ENCODE assay signal across 11 cellular contexts in genomic region chr6:150924808-150925654, GRCh38. TPM values are rescaled to one million over a fixed set of nuclear protein-coding genes. Genes with fewer than 3 reads are reported as not detected.
DNase-seq lines count a peak whose midpoint lies in the region; ATAC-seq and TF ChIP-seq lines count a peak whose summit lies in the region.
"Had no signal": no experiment of that assay in that cellular context is flagged by ENCODE, and none has a peak within 500 bp of the region (broad histone marks: within the 10 kb centered on the region; RNA-seq: fewer than 3 reads in every experiment).

No MANE protein-coding gene starts in this region.

- H3K4me1 ChIP-seq in H9 (ENCODE audit: insufficient read depth, low read length) (no peaks in the 10 kb centered on the region), esophagus squamous epithelium (no peaks in the 10 kb centered on the region)

- H3K23me2 ChIP-seq in H9 (ENCODE audit: insufficient read length, low read depth, low read length, poor library complexity, severe bottlenecking), result no peaks in the 10 kb centered on the region

- H3K36me3 ChIP-seq in esophagus squamous epithelium, result peaks cover 0 to 3% (median 0%) of the 10 kb centered on the region in 3 donors

- no peak overlapping the region for H3K23ac ChIP-seq in H9 (ENCODE audit: insufficient read length, low read depth, low read length)

- H4K8ac ChIP-seq in H9 (replicated peaks; ENCODE audit: insufficient read length, low read depth, low read length), result no peak overlapping the region

- intact Hi-C loops in esophagus squamous epithelium (cut with DNase I), result no loop called here
- intact Hi-C loops in activated CD4-positive, alpha-beta T cell treated with anti-CD3 and anti-CD28 coated beads, Interleukin-2, amount 10 ng/mL, durations not matched to agents 24 days and 14 days (cut with micrococcal nuclease), result no loop called here

- no peak overlapping the region for H4K91ac ChIP-seq in H9 (ENCODE audit: insufficient read length, low read depth, low read length)

- no peak overlapping the region for H3K18ac ChIP-seq in H9 (ENCODE audit: insufficient read length, low read depth, low read length)

- no CpG with 5 or more reads among the region's 12 CpGs for whole genome bisulfite sequencing in H9 (ENCODE audit: extremely low coverage, insufficient read length, low lambda C conversion rate)
- 71 to 75% methylated on average over 8 to 12 of the region's 12 CpGs for WGBS in esophagus squamous epithelium, 2 donors

- H2BK120ac ChIP-seq in H9 (ENCODE audit: low read depth, low read length, poor library complexity, severe bottlenecking), result no peak overlapping the region

- H3K27ac ChIP-seq in H9 (ENCODE audit: insufficient read length, low read depth, low read length) (no peak overlapping the region), esophagus squamous epithelium (peak overlapping the region in 3 of 4 donors; percentile 30 to 69 (median 48))
- H3K27ac ChIP-seq: C4-2B had no signal

- H3K9me3 ChIP-seq in H9 (ENCODE audit: control insufficient read depth, low read depth, low read length) (no peaks in the 10 kb centered on the region), esophagus squamous epithelium (no peaks in the 10 kb centered on the region)

- no peak overlapping the region for H3K4me3 Mint-ChIP-seq in H9
- no peak overlapping the region for H3K4me3 Mint-ChIP-seq in activated CD4-positive, alpha-beta T cell treated with anti-CD3 and anti-CD28 coated beads, Interleukin-2, amount 10 ng/mL, durations not matched to agents 24 days and 14 days
- H3K4me3 Mint-ChIP-seq: activated naive CD4-positive, alpha-beta T cell treated with anti-CD3 and anti-CD28 coated beads for 36 hours had no signal

- no peak overlapping the region for H2BK15ac ChIP-seq in H9 (ENCODE audit: low read depth, low read length)

- DNase-seq in AG09309 (ENCODE audit: low read depth) (peak; percentile 44), H9 (no peak), esophagus squamous epithelium (lab: John Stamatoyannopoulos, UW) (no peak), myocyte (ENCODE audit: low read depth) (peak; percentile 85), GOT3 (lab: John Stamatoyannopoulos, UW) (no peak)
- DNase-seq in activated CD4-positive, alpha-beta T cell treated with anti-CD3 and anti-CD28 coated beads, Interleukin-2, amount 10 ng/mL, durations not matched to agents 24 days and 14 days, result no peak
- DNase-seq in NK-92 treated with Interleukin-12 subunit alpha and Interleukin-12 subunit beta, amount 100 ng/mL, for 24 hours (lab: John Stamatoyannopoulos, UW), result no peak
- DNase-seq: activated naive CD4-positive, alpha-beta T cell treated with anti-CD3 and anti-CD28 coated beads for 36 hours; NCI-H1436 treated with DMSO at 0.1 percent for 48 hours had no signal

- no peak overlapping the region for H4K5ac ChIP-seq in H9 (ENCODE audit: insufficient read length, low read depth, low read length)

- no peak overlapping the region for H2BK20ac ChIP-seq in H9 (ENCODE audit: low read depth, low read length, poor library complexity, severe bottlenecking)

- peak overlapping the region; percentile 35 to 84 (median 66); a peak in 6 of 7 replicates for H3K27ac Mint-ChIP-seq in H9
- no peak overlapping the region for H3K27ac Mint-ChIP-seq in activated CD4-positive, alpha-beta T cell treated with anti-CD3 and anti-CD28 coated beads, Interleukin-2, amount 10 ng/mL, durations not matched to agents 24 days and 14 days
- H3K27ac Mint-ChIP-seq: activated naive CD4-positive, alpha-beta T cell treated with anti-CD3 and anti-CD28 coated beads for 36 hours had no signal

- no peak for TF ChIP-seq POLR2A in esophagus squamous epithelium (IDR thresholded peaks at IDR 0.05)

- H2AK5ac ChIP-seq in H9 (ENCODE audit: insufficient read length, low read length), result no peak overlapping the region

- H4K20me1 ChIP-seq in H9 (ENCODE audit: control insufficient read depth, insufficient read depth, insufficient read length), result no peaks in the 10 kb centered on the region

- H3T11ph ChIP-seq in H9 (ENCODE audit: low read length), result no peak overlapping the region

- H3K27me3 ChIP-seq in H9 (ENCODE audit: insufficient read depth, low read length), result no peaks in the 10 kb centered on the region
- H3K27me3 ChIP-seq in esophagus squamous epithelium, result no peaks in the 10 kb centered on the region

- H3K9ac ChIP-seq in H9 (ENCODE audit: extremely low read depth, insufficient read length, low read length), result no peak overlapping the region

- peaks cover 26 to 63% (median 55%) of the 10 kb centered on the region in 3 experiments; a peak in 6 of 7 replicates for H3K36me3 Mint-ChIP-seq in H9 (ENCODE audit: insufficient read depth in 1 of 3, low read depth in 3 of 3)
- peaks cover 44% of the 10 kb centered on the region for H3K36me3 Mint-ChIP-seq in activated CD4-positive, alpha-beta T cell treated with anti-CD3 and anti-CD28 coated beads, Interleukin-2, amount 10 ng/mL, durations not matched to agents 24 days and 14 days (ENCODE audit: low read depth)

- no peaks in the 10 kb centered on the region for H3K27me3 Mint-ChIP-seq in H9 (ENCODE audit: low read depth)
- no peaks in the 10 kb centered on the region for H3K27me3 Mint-ChIP-seq in activated CD4-positive, alpha-beta T cell treated with anti-CD3 and anti-CD28 coated beads, Interleukin-2, amount 10 ng/mL, durations not matched to agents 24 days and 14 days

- H2AFZ ChIP-seq in H9 (ENCODE audit: low read length), result no peak overlapping the region

- TF ChIP-seq CTCF in AG09309 (IDR thresholded peaks at IDR 0.05; ENCODE audit: control insufficient read depth, insufficient read depth, low read depth, low read length, missing control alignments) (no peak), H9 (conservative IDR thresholded peaks at IDR 0.05) (no peak), esophagus squamous epithelium (IDR thresholded peaks at IDR 0.05) (no peak)

- no peaks in the 10 kb centered on the region for H3K79me2 ChIP-seq in H9 (ENCODE audit: insufficient read depth, low read length)

- no peak overlapping the region for H3K4me3 ChIP-seq in AG09309 (ENCODE audit: control insufficient read depth, low read depth, low read length)
- no peak overlapping the region for H3K4me3 ChIP-seq in esophagus squamous epithelium

- H3K79me1 ChIP-seq in H9 (ENCODE audit: insufficient read depth, low read depth, low read length, poor library complexity, severe bottlenecking), result no peaks in the 10 kb centered on the region

- ATAC-seq in GM18870 (IDR thresholded peaks at IDR 0.05; ENCODE audit: unreplicated experiment), result no peak

- H3K4me1 Mint-ChIP-seq in H9, result no peaks in the 10 kb centered on the region
- no peaks in the 10 kb centered on the region for H3K4me1 Mint-ChIP-seq in activated CD4-positive, alpha-beta T cell treated with anti-CD3 and anti-CD28 coated beads, Interleukin-2, amount 10 ng/mL, durations not matched to agents 24 days and 14 days

- H3K4me2 ChIP-seq in H9 (ENCODE audit: insufficient read depth, insufficient read length, low read length), result no peak overlapping the region

- H2BK12ac ChIP-seq in H9 (ENCODE audit: insufficient read length, low read depth, low read length), result no peak overlapping the region

- no peak overlapping the region for H3K56ac ChIP-seq in H9 (ENCODE audit: insufficient read length, low read depth, low read length)

- H3K9me3 Mint-ChIP-seq in H9, result no peaks in the 10 kb centered on the region
- no peaks in the 10 kb centered on the region for H3K9me3 Mint-ChIP-seq in activated CD4-positive, alpha-beta T cell treated with anti-CD3 and anti-CD28 coated beads, Interleukin-2, amount 10 ng/mL, durations not matched to agents 24 days and 14 days
- H3K9me3 Mint-ChIP-seq: activated naive CD4-positive, alpha-beta T cell treated with anti-CD3 and anti-CD28 coated beads for 36 hours had no signal

- H2BK5ac ChIP-seq in H9 (ENCODE audit: insufficient read length, low read length), result no peak overlapping the region

- H3K14ac ChIP-seq in H9 (ENCODE audit: insufficient read depth, low read length), result no peak overlapping the region

- no peak overlapping the region for H3K4ac ChIP-seq in H9 (ENCODE audit: low read depth, low read length)

RNA-seq across cellular contexts. Expression of gene MTHFD1L, which starts 59.5 kb away (rescaled TPM):
- 85.2 and 90.2 TPM in 2 replicates for total RNA-seq in H9 (2021)
- total RNA-seq in esophagus squamous epithelium, result 10 to 100 TPM in 2 of 4 donors, 1 to 10 TPM in 2; 2.4 to 19.2 (median 8.0) TPM
- 39.0 and 54.1 TPM in 2 replicates for total RNA-seq in myocyte
- 55.8 TPM for polyA plus RNA-seq in myocyte (2012)
- 136 and 137 TPM in 2 replicates for total RNA-seq in activated CD4-positive, alpha-beta T cell treated with anti-CD3 and anti-CD28 coated beads, Interleukin-2, amount 10 ng/mL, durations not matched to agents 24 days and 14 days

Comparison
In these comparisons a context has a peak if more than half of its experiments do, and no peak if none do; other contexts are left out.
1. DNase-seq: peak in AG09309 (single experiment) and myocyte (single experiment); none in H9 (single experiment), esophagus squamous epithelium (single experiment), activated CD4-positive, alpha-beta T cell treated with anti-CD3 and anti-CD28 coated beads, Interleukin-2, amount 10 ng/mL, durations not matched to agents 24 days and 14 days (single experiment), NK-92 treated with Interleukin-12 subunit alpha and Interleukin-12 subunit beta, amount 100 ng/mL, for 24 hours (single experiment) and GOT3 (single experiment).